Comparison of ENCODE assay signal across 24 cellular contexts in genomic region chr5:81948349-81948748, GRCh38. TPM values are rescaled to one million over a fixed set of nuclear protein-coding genes. Genes with fewer than 3 reads are reported as not detected.
DNase-seq lines count a peak whose midpoint lies in the region; ATAC-seq, FAIRE-seq and TF ChIP-seq lines count a peak whose summit lies in the region.
"Had no signal": no experiment of that assay in that cellular context is flagged by ENCODE, and none has a peak within 500 bp of the region (broad histone marks: within the 10 kb centered on the region; RNA-seq: fewer than 3 reads in every experiment).

No MANE protein-coding gene starts in this region.

- no peaks in the 10 kb centered on the region for H3K36me3 ChIP-seq in bronchial epithelial cell (ENCODE audit: control insufficient read depth, insufficient read depth, low read length)
- H3K36me3 ChIP-seq: adrenal gland, neutrophil had no signal

- ATAC-seq in left lobe of liver, result peak; percentile 96
- no peak for ATAC-seq in HG03108 (IDR thresholded peaks at IDR 0.05; ENCODE audit: unreplicated experiment)
- no peak for ATAC-seq in HG03432 (IDR thresholded peaks at IDR 0.05; ENCODE audit: unreplicated experiment)
- ATAC-seq: left cardiac atrium had no signal

- H3K27me3 ChIP-seq in bronchial epithelial cell (ENCODE audit: control insufficient read depth, insufficient read depth, low read length), result no peaks in the 10 kb centered on the region
- H3K27me3 ChIP-seq: adrenal gland, neutrophil had no signal

- FAIRE-seq in bronchial epithelial cell (lab: Jason Lieb, UNC), result no peak
- FAIRE-seq: frontal cortex, GM12892, H1, HTR-8/SVneo had no signal

- H3K4me3 ChIP-seq in AG09309 (ENCODE audit: control insufficient read depth, low read depth, low read length), result no peak overlapping the region
- H3K4me3 ChIP-seq in bronchial epithelial cell (ENCODE audit: low read depth, low read length), result no peak overlapping the region
- H3K4me3 ChIP-seq: adrenal gland had no signal

- TF ChIP-seq CTCF in AG09309 (IDR thresholded peaks at IDR 0.05; ENCODE audit: control insufficient read depth, insufficient read depth, low read depth, low read length, missing control alignments), result no peak
- no peak for TF ChIP-seq CTCF in bronchial epithelial cell (IDR thresholded peaks at IDR 0.05; ENCODE audit: insufficient read depth, low read length, severe bottlenecking)

- DNase-seq in AG09309 (ENCODE audit: low read depth), result peak; percentile 20
- DNase-seq in NCI-H2029 (lab: John Stamatoyannopoulos, UW), result peak; percentile 12
- peak; percentile 68 for DNase-seq in bronchial epithelial cell (ENCODE audit: low read depth)
- DNase-seq in left lobe of liver (ENCODE audit: low spot score), result peak; percentile 46
- no peak for DNase-seq in stimulated activated CD4-positive, alpha-beta T cell treated with anti-CD3 and anti-CD28 coated beads, Interleukin-12 subunit alpha, Interleukin-12 subunit beta, amount 100 ng/mL, for 4 hours
- DNase-seq in hippocampal formation (lab: John Stamatoyannopoulos, UW), result no peak
- DNase-seq: activated CD4-positive, alpha-beta T cell treated with anti-CD3 and anti-CD28 coated beads, Interleukin-2, amount 10 ng/mL, durations not matched to agents 7 days and 5 days; CD4-positive, alpha-beta T cell; DMS53; endodermal cell; left cardiac atrium; NCI-H1436 treated with DMSO at 0.1 percent for 48 hours; NCI-H524; OCI-M1; SHP77 treated with DMSO at 0.1 percent for 48 hours; stimulated activated CD4-positive, alpha-beta T cell treated with anti-CD3 and anti-CD28 coated beads, Interleukin-15, amount 100 ng/mL, for 24 hours had no signal

RNA-seq across cellular contexts. Expression of gene ATG10, which starts 23.5 kb away (rescaled TPM):
- 9.7 and 12.7 TPM in 2 replicates for total RNA-seq in bronchial epithelial cell
- total RNA-seq in left lobe of liver, result 4.3 TPM

Comparison
In these comparisons a context has a peak if more than half of its experiments do, and no peak if none do; other contexts are left out.
1. DNase-seq: peak in AG09309 (single experiment), NCI-H2029 (single experiment), bronchial epithelial cell (single experiment) and left lobe of liver (single experiment); none in stimulated activated CD4-positive, alpha-beta T cell treated with anti-CD3 and anti-CD28 coated beads, Interleukin-12 subunit alpha, Interleukin-12 subunit beta, amount 100 ng/mL, for 4 hours (single experiment) and hippocampal formation (0 of 2).